ENCODE assay signal across 1 cellular context in genomic region chr17:71522383-71522782, GRCh38.
TF ChIP-seq lines count a peak whose summit lies in the region.

No MANE protein-coding gene starts in this region.

TF ChIP-seq in GM23338, 12 proteins besides CTCF, POLR2A, EP300 and RAD21 (continued from another document):
- TF ChIP-seq REST (IDR thresholded peaks at IDR 0.05; ENCODE audit: unreplicated experiment) = no peak
- TF ChIP-seq NANOG (IDR thresholded peaks at IDR 0.05; ENCODE audit: borderline replicate concordance) = no peak
